In the genomic region with DNA sequence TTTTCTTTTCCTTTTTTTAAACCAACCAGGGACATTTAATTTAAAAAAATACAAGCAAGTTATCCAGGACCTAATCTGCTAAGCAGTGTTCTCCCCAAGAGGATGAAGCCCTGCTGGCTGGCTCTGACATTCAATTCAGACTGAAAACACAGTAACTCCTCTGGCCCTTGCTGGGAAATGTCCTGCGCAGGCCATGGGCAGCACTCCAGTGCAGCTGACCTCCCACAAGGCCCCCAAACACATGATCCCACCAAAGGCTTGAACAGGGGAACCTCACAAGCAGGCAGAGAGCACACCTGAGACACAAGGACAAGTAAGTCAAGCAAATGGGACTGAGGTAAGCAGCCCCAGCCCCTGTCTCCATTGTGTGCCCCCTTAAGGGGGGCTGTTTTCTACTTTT, we compare ENCODE assay signal across 17 cellular contexts. TPM values are rescaled to one million over a fixed set of nuclear protein-coding genes. Genes with fewer than 3 reads are reported as not detected.
DNase-seq lines count a peak whose midpoint lies in the region; ATAC-seq and TF ChIP-seq lines count a peak whose summit lies in the region.
"Had no signal": no experiment of that assay in that cellular context is flagged by ENCODE, and none has a peak within 500 bp of the region (broad histone marks: within the 10 kb centered on the region; RNA-seq: fewer than 3 reads in every experiment).

No MANE protein-coding gene starts in this region.

- no peak overlapping the region for H4K91ac ChIP-seq in IMR-90 (ENCODE audit: insufficient read depth, low read depth, low read length)

- DNase-seq in IMR-90 (no peak), anterior cingulate cortex (lab: John Stamatoyannopoulos, UW) (peak in 34 of 58 donors; percentile 8 to 71 (median 32)), hypothalamus (lab: John Stamatoyannopoulos, UW) (peak in 26 of 51 donors; percentile 2 to 47 (median 22)), gastrocnemius medialis (no peak), activated gamma-delta T cell (lab: John Stamatoyannopoulos, UW) (no peak)
- no peak for DNase-seq in activated naive CD4-positive, alpha-beta T cell treated with Interleukin-2 at 50 U/mL for 16 hours
- DNase-seq in activated naive CD4-positive, alpha-beta T cell treated with anti-CD3 and anti-CD28 coated beads, Interleukin-2, amount 50 U/mL, for 72 hours (ENCODE audit: low spot score in 2 of 2), result no peak
- DNase-seq: CD8-positive, alpha-beta T cell; COR-L47; DMS153; DMS79 treated with DMSO at 0.1 percent for 48 hours; EL; H9 had no signal

- TF ChIP-seq CTCF in IMR-90 (conservative IDR thresholded peaks at IDR 0.05; ENCODE audit: low read depth, low read length) (no peak), gastrocnemius medialis (IDR thresholded peaks at IDR 0.05 in 4 of 5, conservative IDR thresholded peaks at IDR 0.05 in 1 of 5) (no peak)

- no peak overlapping the region for H3K14ac ChIP-seq in IMR-90 (replicated peaks; ENCODE audit: low read depth, low read length)

- no peak overlapping the region for H4K5ac ChIP-seq in IMR-90 (ENCODE audit: low read depth, low read length)

- no peak overlapping the region for H2AK9ac ChIP-seq in IMR-90 (replicated peaks; ENCODE audit: low read depth, low read length, poor library complexity)

- no peaks in the 10 kb centered on the region for H3K9me3 ChIP-seq in IMR-90 (ENCODE audit: control insufficient read depth, insufficient read depth, low read length)
- H3K9me3 ChIP-seq in gastrocnemius medialis, result no peaks in the 10 kb centered on the region
- H3K9me3 ChIP-seq: A549 had no signal

- H3K27me3 ChIP-seq in IMR-90 (ENCODE audit: control insufficient read depth, insufficient read depth, low read length) (peaks cover 2% of the 10 kb centered on the region; the same call in 1 of the 2 replicates), gastrocnemius medialis (peaks cover 7 to 37% (median 13%) of the 10 kb centered on the region in 3 donors)

- WGBS in IMR-90 (ENCODE audit: extremely low coverage in 2 of 2, insufficient read length in 1 of 2), 2 experiments, result no CpG with 5 or more reads among the region's 1 CpG

- H3K9me1 ChIP-seq in IMR-90 (ENCODE audit: insufficient read depth, low read length), result no peaks in the 10 kb centered on the region

- peaks cover 0 to 3% of the 10 kb centered on the region in 2 experiments; a peak in 1 of 4 replicates for H3K79me1 ChIP-seq in IMR-90 (ENCODE audit: low read depth in 1 of 2, low read length in 2 of 2)

- no peak overlapping the region for H4K8ac ChIP-seq in IMR-90 (ENCODE audit: low read depth in 2 of 2, low read length in 2 of 2)

- 0 out of 2 replicates have a peak overlapping the region, but pooled peaks have one; percentile 4 for H2AK5ac ChIP-seq in IMR-90 (ENCODE audit: low read depth, low read length)

- no peak overlapping the region for H2BK5ac ChIP-seq in IMR-90 (ENCODE audit: low read depth, low read length, poor library complexity, severe bottlenecking)

- H3K4ac ChIP-seq in IMR-90 (ENCODE audit: low read depth, low read length), result no peak overlapping the region

- H3K23ac ChIP-seq in IMR-90 (ENCODE audit: low read depth, low read length), result no peak overlapping the region

- in situ Hi-C loops in IMR-90 (cut with MboI; ENCODE audit: low sequenced_read_pairs), result no loop called here
- in situ Hi-C loops in gastrocnemius medialis (cut with MboI; ENCODE audit: low sequenced_read_pairs in 4 of 4), result no loop called here

- H3K36me3 ChIP-seq in IMR-90 (ENCODE audit: control insufficient read depth, insufficient read depth, low read length) (no peaks in the 10 kb centered on the region), gastrocnemius medialis (no peaks in the 10 kb centered on the region)

- TF ChIP-seq POLR2A in IMR-90 (IDR thresholded peaks at IDR 0.05; ENCODE audit: low read depth, low read length), result no peak
- TF ChIP-seq POLR2A in gastrocnemius medialis (IDR thresholded peaks at IDR 0.05), result no peak

- no peak overlapping the region for H3K18ac ChIP-seq in IMR-90 (ENCODE audit: low read depth, low read length)

- H3K27ac Mint-ChIP-seq in activated naive CD4-positive, alpha-beta T cell treated with anti-CD3 and anti-CD28 coated beads, Interleukin-2, amount 50 U/mL, for 72 hours, result no peak overlapping the region
- H3K27ac Mint-ChIP-seq: CD14-positive monocyte; CD8-positive, alpha-beta T cell; GM23338; H9 had no signal

- H3K36me3 Mint-ChIP-seq in activated naive CD4-positive, alpha-beta T cell treated with anti-CD3 and anti-CD28 coated beads, Interleukin-2, amount 50 U/mL, for 72 hours, result no peaks in the 10 kb centered on the region
- H3K36me3 Mint-ChIP-seq: CD8-positive, alpha-beta T cell had no signal

- H3K4me3 ChIP-seq in IMR-90 (ENCODE audit: insufficient read depth, low read depth, low read length) (no peak overlapping the region), gastrocnemius medialis (no peak overlapping the region)
- H3K4me3 ChIP-seq: A549, GM23338 had no signal

- H3K56ac ChIP-seq in IMR-90 (ENCODE audit: extremely low read depth, insufficient read depth, low read length), result no peak overlapping the region

- POLR2A ChIA-PET in IMR-90 (lab: Charles Lee; ENCODE audit: unreplicated experiment), result no interaction called here

- H2BK120ac ChIP-seq in IMR-90 (ENCODE audit: low read depth, low read length), result no peak overlapping the region

- H4K20me1 ChIP-seq in IMR-90 (ENCODE audit: insufficient read depth, low read length), result no peaks in the 10 kb centered on the region

- CTCF ChIA-PET in IMR-90 (lab: Yijun Ruan, JAX), result no interaction called here

- H3K27ac ChIP-seq in IMR-90 (ENCODE audit: insufficient read depth, low read length) (no peak overlapping the region), gastrocnemius medialis (peak overlapping the region; percentile 6 to 55 (median 50))
- H3K27ac ChIP-seq: A549 had no signal

- no peaks in the 10 kb centered on the region for H3K9me3 Mint-ChIP-seq in activated naive CD4-positive, alpha-beta T cell treated with anti-CD3 and anti-CD28 coated beads, Interleukin-2, amount 50 U/mL, for 72 hours
- H3K9me3 Mint-ChIP-seq: CD8-positive, alpha-beta T cell; GM23338; H9 had no signal

- H2BK15ac ChIP-seq in IMR-90 (ENCODE audit: low read depth, low read length), result no peak overlapping the region

- no peaks in the 10 kb centered on the region for H3K4me1 ChIP-seq in IMR-90 (ENCODE audit: control insufficient read depth, insufficient read depth, low read length)
- peaks cover 5 to 13% of the 10 kb centered on the region in 2 donors for H3K4me1 ChIP-seq in gastrocnemius medialis

- intact Hi-C loops in IMR-90 (cut with micrococcal nuclease) (loop anchor here (5.0 kb wide), 1 partner anchor 52 kb away; no protein-coding TSS in a partner anchor), gastrocnemius medialis (cut with DNase I; ENCODE audit: low total_unique reads) (loop anchor here (5.0 kb wide), 1 partner anchor 47 kb away; no protein-coding TSS in a partner anchor)

- no peak for TF ChIP-seq RAD21 in IMR-90 (IDR thresholded peaks at IDR 0.05; ENCODE audit: low read length)

- H3K4me2 ChIP-seq in IMR-90 (ENCODE audit: low read depth, low read length), result no peak overlapping the region
- H3K4me2 ChIP-seq: A549, GM23338 had no signal

- no TSS peak for BruUV-seq in IMR-90 (replicated peaks; lab: Mats Ljungman, UMichigan)

- H2AFZ ChIP-seq in IMR-90 (replicated peaks; ENCODE audit: low read length, poor library complexity), result no peak overlapping the region
- H2AFZ ChIP-seq: GM23338 had no signal

- ATAC-seq in IMR-90 (ENCODE audit: low read depth) (no peak), gastrocnemius medialis (no peak)
- ATAC-seq in activated naive CD4-positive, alpha-beta T cell treated with anti-CD3 and anti-CD28 coated beads, Interleukin-2, amount 50 U/mL, for 72 hours, result no peak
- ATAC-seq: A549; CD8-positive, alpha-beta T cell; GM23338; HepG2 had no signal

- no peak overlapping the region for H2BK20ac ChIP-seq in IMR-90 (ENCODE audit: low read depth, low read length)

- dilution Hi-C loops in IMR-90 (cut with HindIII; ENCODE audit: low sequenced_read_pairs, unreplicated experiment), result no loop called here

- no peak overlapping the region for H3K9ac ChIP-seq in IMR-90 (ENCODE audit: low read depth, low read length)

TF ChIP-seq in IMR-90, 13 proteins besides CTCF, POLR2A, EP300 and RAD21 (continues in another document):
- TF ChIP-seq NFE2L2 (IDR thresholded peaks at IDR 0.05; ENCODE audit: low read depth, low read length) (no peak), MAZ (IDR thresholded peaks at IDR 0.05; ENCODE audit: borderline replicate concordance, low read depth, low read length) (no peak), CEBPB (IDR thresholded peaks at IDR 0.05; ENCODE audit: low read depth, low read length) (no peak), MAFK (IDR thresholded peaks at IDR 0.05; ENCODE audit: low read depth, low read length) (no peak), CHD1 (IDR thresholded peaks at IDR 0.05; ENCODE audit: low read depth, low read length) (no peak), BHLHE40 (IDR thresholded peaks at IDR 0.05; ENCODE audit: low read depth, low read length) (no peak), SMC3 (IDR thresholded peaks at IDR 0.05; ENCODE audit: low read depth, low read length) (no peak), RCOR1 (IDR thresholded peaks at IDR 0.05; ENCODE audit: insufficient replicate concordance, low read length) (no peak), MXI1 (IDR thresholded peaks at IDR 0.05; ENCODE audit: borderline replicate concordance, low read depth, low read length) (no peak)
- TF ChIP-seq, protein P1, sequence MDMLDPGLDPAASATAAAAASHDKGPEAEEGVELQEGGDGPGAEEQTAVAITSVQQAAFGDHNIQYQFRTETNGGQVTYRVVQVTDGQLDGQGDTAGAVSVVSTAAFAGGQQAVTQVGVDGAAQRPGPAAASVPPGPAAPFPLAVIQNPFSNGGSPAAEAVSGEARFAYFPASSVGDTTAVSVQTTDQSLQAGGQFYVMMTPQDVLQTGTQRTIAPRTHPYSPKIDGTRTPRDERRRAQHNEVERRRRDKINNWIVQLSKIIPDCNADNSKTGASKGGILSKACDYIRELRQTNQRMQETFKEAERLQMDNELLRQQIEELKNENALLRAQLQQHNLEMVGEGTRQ (IDR thresholded peaks at IDR 0.05; ENCODE audit: low read depth, low read length), result no peak

RNA-seq across cellular contexts. Expression of a gene that starts 56.9 kb away (rescaled TPM):
- total RNA-seq in IMR-90 (2012; rRNA removed), result 16.5 and 21.7 TPM in 2 replicates
- 8.9 and 10.7 TPM in 2 replicates for polyA plus RNA-seq in IMR-90 (2012; rRNA removed)
- polyA plus RNA-seq in IMR-90 (2012; cell fraction: cytosol; rRNA removed), result 2.5 and 7.1 TPM in 2 replicates
- 39.6 and 46.5 TPM in 2 replicates for polyA plus RNA-seq in IMR-90 (2012; cell fraction: nucleus; rRNA removed; ENCODE audit: low replicate concordance)
- total RNA-seq in gastrocnemius medialis, result 10 to 100 TPM; 22.2 to 35.7 (median 30.1) TPM
- 10 to 100 TPM; 14.3 to 21.6 TPM for total RNA-seq in activated naive CD4-positive, alpha-beta T cell treated with anti-CD3 and anti-CD28 coated beads, Interleukin-2, amount 50 U/mL, for 72 hours

Comparison
In these comparisons a context has a peak if more than half of its experiments do, and no peak if none do; other contexts are left out.
1. DNase-seq: peak in anterior cingulate cortex (34 of 58) and hypothalamus (26 of 51); none in IMR-90 (single experiment), gastrocnemius medialis (0 of 2), activated gamma-delta T cell (single experiment), activated naive CD4-positive, alpha-beta T cell treated with Interleukin-2 at 50 U/mL for 16 hours (single experiment) and activated naive CD4-positive, alpha-beta T cell treated with anti-CD3 and anti-CD28 coated beads, Interleukin-2, amount 50 U/mL, for 72 hours (0 of 2).